8 cellular contexts compared by ENCODE assay signal in genomic region chr6:75208564-75209431, GRCh38.
A peak's percentile ranks its signal among the peaks of the same experiment; 100 is the strongest.
DNase-seq lines count a peak whose midpoint lies in the region; ATAC-seq and TF ChIP-seq lines count a peak whose summit lies in the region.

No MANE protein-coding gene starts in this region.

- ATAC-seq in GM18868 (IDR thresholded peaks at IDR 0.05; ENCODE audit: unreplicated experiment), result peak; percentile 74
- peak; percentile 69 for ATAC-seq in HG03103 (IDR thresholded peaks at IDR 0.05; ENCODE audit: low read depth, unreplicated experiment)

- TF ChIP-seq CTCF in AG09309 (IDR thresholded peaks at IDR 0.05; ENCODE audit: control insufficient read depth, insufficient read depth, low read depth, low read length, missing control alignments), result peak; percentile 89

- H3K4me3 ChIP-seq in AG09309 (ENCODE audit: control insufficient read depth, low read depth, low read length), result peak overlapping the region; percentile 14

- no peak for DNase-seq in AG09309 (ENCODE audit: low read depth)
- DNase-seq in NCI-H2196 (lab: John Stamatoyannopoulos, UW; ENCODE audit: unreplicated experiment), result peak; percentile 77
- DNase-seq in activated CD4-positive, CD25-positive, alpha-beta regulatory T cell (lab: John Stamatoyannopoulos, UW), result peak; percentile 47 to 72 (median 53)
- DNase-seq in cerebellar cortex (ENCODE audit: low spot score), result peak; percentile 77
- peak; percentile 93 for DNase-seq in left kidney (ENCODE audit: low read depth, low spot score)
- peak; percentile 80 for DNase-seq in stimulated activated CD4-positive, alpha-beta T cell treated with anti-CD3 and anti-CD28 coated beads, Interleukin-4, amount 100 ng/mL, for 1 hour
